Comparison of ENCODE assay signal across 30 cellular contexts in the genomic region with DNA sequence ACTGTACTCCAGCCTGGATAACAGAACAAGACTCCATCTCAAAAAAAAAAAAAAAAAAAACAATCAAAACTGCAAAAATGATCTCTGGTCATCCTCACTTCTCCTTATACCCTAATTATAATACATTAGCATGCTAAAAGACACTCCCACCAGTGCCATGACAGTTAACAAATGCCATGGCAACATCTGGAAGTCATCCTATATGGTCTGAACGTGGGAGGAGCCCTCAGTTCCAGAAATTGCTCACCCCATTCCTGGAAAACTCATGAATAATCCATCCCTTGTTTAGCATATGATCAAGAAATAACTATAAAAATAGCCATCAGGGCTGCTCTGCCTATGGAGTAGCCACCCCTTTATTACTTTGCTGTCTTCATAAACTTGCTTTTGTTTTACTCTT. TPM values are rescaled to one million over a fixed set of nuclear protein-coding genes. Genes with fewer than 3 reads are reported as not detected.
"Had no signal": no experiment of that assay in that cellular context is flagged by ENCODE, and none has a peak within 500 bp of the region (broad histone marks: within the 10 kb centered on the region; RNA-seq: fewer than 3 reads in every experiment).

No MANE protein-coding gene starts in this region.

- H3K27ac ChIP-seq: brain microvascular endothelial cell, cardiac muscle cell, KMS-11, VCaP had no signal

- H3K4me2 ChIP-seq: KMS-11 had no signal

- H3K27me3 ChIP-seq: brain microvascular endothelial cell, cardiac muscle cell had no signal

- H3K36me3 ChIP-seq: brain microvascular endothelial cell, cardiac muscle cell had no signal

- DNase-seq: activated CD4-positive, alpha-beta memory T cell treated with anti-CD3 and anti-CD28 coated beads for 36 hours; activated CD4-positive, alpha-beta T cell treated with anti-CD3 and anti-CD28 coated beads, Interleukin-2, amount 10 ng/mL, durations not matched to agents 7 days and 5 days; activated CD4-positive, CD25-positive, alpha-beta regulatory T cell; activated CD8-positive, alpha-beta memory T cell treated with anti-CD3 and anti-CD28 coated beads for 24 hours; activated gamma-delta T cell; activated naive CD4-positive, alpha-beta T cell treated with anti-CD3 and anti-CD28 coated beads for 36 hours; activated naive CD8-positive, alpha-beta T cell treated with anti-CD3 and anti-CD28 coated beads for 36 hours; activated T-cell treated with anti-CD3 and anti-CD28 coated beads for 4 hours; activated T-cell treated with anti-CD3 and anti-CD28 coated beads, Interleukin-2, amount 50 U/mL, for 48 hours; brain microvascular endothelial cell; NCI-H1092; NCI-H1417; NCI-H1694; NCI-H2029; NCI-H2107; NCI-H2171 treated with DMSO at 0.1 percent for 48 hours; NCI-H226; NCI-H510A; NCI-H69; NK-92 treated with Interleukin-12 subunit alpha and Interleukin-12 subunit beta, amount 100 ng/mL, for 24 hours; SHP77 treated with DMSO at 0.1 percent for 48 hours; T-helper 1 cell had no signal

- H3K9ac ChIP-seq: KMS-11 had no signal

- H3K4me3 ChIP-seq: cardiac muscle cell had no signal

- ATAC-seq: activated T-helper 17 cell treated with anti-CD3 and anti-CD28 coated beads, Interleukin-2, amount 50 U/mL, for 72 hours had no signal

RNA-seq across cellular contexts. Expression of gene C2orf80, which starts 5.6 kb away (rescaled TPM):
- total RNA-seq: activated CD4-positive, alpha-beta memory T cell treated with anti-CD3 and anti-CD28 coated beads for 36 hours; activated CD4-positive, alpha-beta T cell treated with anti-CD3 and anti-CD28 coated beads, Interleukin-2, amount 10 ng/mL, durations not matched to agents 7 days and 5 days; activated naive CD4-positive, alpha-beta T cell treated with anti-CD3 and anti-CD28 coated beads for 36 hours; activated naive CD8-positive, alpha-beta T cell treated with anti-CD3 and anti-CD28 coated beads for 36 hours; activated T-helper 17 cell treated with anti-CD3 and anti-CD28 coated beads, Interleukin-2, amount 50 U/mL, for 72 hours; cardiac muscle cell; MCF 10A; T-helper 2 cell treated with Interferon-gamma antibody and Interleukin-4, amounts not matched to agents 100 ng/mL and 5 ng/mL, for 36 hours had no signal
- polyA plus RNA-seq: adipose tissue, cardiac muscle cell had no signal

RNA-seq across cellular contexts. Expression of gene CRYGA, which starts 32.1 kb away (rescaled TPM):
- total RNA-seq: activated CD4-positive, alpha-beta memory T cell treated with anti-CD3 and anti-CD28 coated beads for 36 hours; activated CD4-positive, alpha-beta T cell treated with anti-CD3 and anti-CD28 coated beads, Interleukin-2, amount 10 ng/mL, durations not matched to agents 7 days and 5 days; activated naive CD4-positive, alpha-beta T cell treated with anti-CD3 and anti-CD28 coated beads for 36 hours; activated naive CD8-positive, alpha-beta T cell treated with anti-CD3 and anti-CD28 coated beads for 36 hours; activated T-helper 17 cell treated with anti-CD3 and anti-CD28 coated beads, Interleukin-2, amount 50 U/mL, for 72 hours; cardiac muscle cell; MCF 10A; SK-MEL-5; T-helper 2 cell treated with Interferon-gamma antibody and Interleukin-4, amounts not matched to agents 100 ng/mL and 5 ng/mL, for 36 hours had no signal
- polyA plus RNA-seq: adipose tissue, cardiac muscle cell had no signal

RNA-seq across cellular contexts. Expression of gene CRYGB, which starts 49.5 kb away (rescaled TPM):
- total RNA-seq: activated CD4-positive, alpha-beta memory T cell treated with anti-CD3 and anti-CD28 coated beads for 36 hours; activated CD4-positive, alpha-beta T cell treated with anti-CD3 and anti-CD28 coated beads, Interleukin-2, amount 10 ng/mL, durations not matched to agents 7 days and 5 days; activated naive CD4-positive, alpha-beta T cell treated with anti-CD3 and anti-CD28 coated beads for 36 hours; activated naive CD8-positive, alpha-beta T cell treated with anti-CD3 and anti-CD28 coated beads for 36 hours; activated T-helper 17 cell treated with anti-CD3 and anti-CD28 coated beads, Interleukin-2, amount 50 U/mL, for 72 hours; cardiac muscle cell; MCF 10A; SK-MEL-5; T-helper 2 cell treated with Interferon-gamma antibody and Interleukin-4, amounts not matched to agents 100 ng/mL and 5 ng/mL, for 36 hours had no signal
- polyA plus RNA-seq: adipose tissue, cardiac muscle cell had no signal
